In the genomic region with DNA sequence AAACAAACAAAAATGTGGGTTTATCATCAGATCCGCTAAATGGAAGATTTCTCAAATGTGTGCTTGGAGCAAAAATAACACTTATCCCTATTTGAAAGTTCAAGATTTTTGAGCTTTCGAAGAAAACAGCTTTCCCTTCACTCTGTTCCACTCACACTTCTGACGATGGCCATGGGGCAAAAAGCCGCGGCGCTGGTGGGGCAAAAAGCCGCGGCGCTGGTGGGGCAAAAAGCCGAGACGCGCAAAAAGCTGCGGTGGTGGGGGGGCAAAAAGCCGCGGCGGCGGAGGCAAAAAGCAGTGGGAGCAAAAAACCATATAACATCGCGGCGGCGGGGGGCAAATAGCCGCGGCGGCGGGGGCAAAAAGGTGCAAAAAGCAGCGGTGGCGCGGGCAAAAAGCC, we compare ENCODE assay signal across 1 cellular context.
TF ChIP-seq lines count a peak whose summit lies in the region.

No MANE protein-coding gene starts in this region.

TF ChIP-seq in SK-N-SH, 30 proteins besides CTCF, POLR2A, EP300 and RAD21:
- TF ChIP-seq EZH2phosphoT487 (IDR thresholded peaks at IDR 0.05; ENCODE audit: borderline replicate concordance, low read depth), result peak; percentile 95
